31 cellular contexts compared by ENCODE assay signal in genomic region chr11:128927683-128928336, GRCh38. TPM values are rescaled to one million over a fixed set of nuclear protein-coding genes. Genes with fewer than 3 reads are reported as not detected.
A peak's percentile ranks its signal among the peaks of the same experiment; 100 is the strongest.
DNase-seq lines count a peak whose midpoint lies in the region; ATAC-seq and TF ChIP-seq lines count a peak whose summit lies in the region.
"Had no signal": no experiment of that assay in that cellular context is flagged by ENCODE, and none has a peak within 500 bp of the region (broad histone marks: within the 10 kb centered on the region; RNA-seq: fewer than 3 reads in every experiment).

No MANE protein-coding gene starts in this region.

- TF ChIP-seq CTCF in KMS-11 (conservative IDR thresholded peaks at IDR 0.05; ENCODE audit: low read depth, low read length) (no peak), mammary epithelial cell (conservative IDR thresholded peaks at IDR 0.05 in 1 of 2, IDR thresholded peaks at IDR 0.05 in 1 of 2; ENCODE audit: extremely low read depth in 1 of 2, insufficient read depth in 1 of 2, low read depth in 1 of 2, low read length in 2 of 2) (no peak)

- peak overlapping the region; percentile 87 for H2BK12ac ChIP-seq in neuronal stem cell (ENCODE audit: low read length)

- no peaks in the 10 kb centered on the region for H3K79me1 ChIP-seq in neuronal stem cell (ENCODE audit: low read depth, low read length)

- no peak overlapping the region for H4K8ac ChIP-seq in neuronal stem cell (ENCODE audit: low read depth, low read length)

- no CpG with 5 or more reads among the region's 12 CpGs for WGBS in neuronal stem cell (ENCODE audit: extremely low coverage in 2 of 2, insufficient read length in 2 of 2, insufficient replicate concordance in 1 of 2), 2 donors
- 93% methylated on average over 11 of the region's 12 CpGs for WGBS in mammary epithelial cell (ENCODE audit: low coverage, missing lambda C conversion rate)

- no peak overlapping the region for H3K23ac ChIP-seq in neuronal stem cell (ENCODE audit: low read depth, low read length, poor library complexity)

- no peak overlapping the region for H3K27ac ChIP-seq in CD4-positive, CD25-positive, alpha-beta regulatory T cell (ENCODE audit: insufficient read depth, low read length, poor library complexity, severe bottlenecking)
- H3K27ac ChIP-seq in KMS-11 (peak overlapping the region; percentile 13; the same call in 1 of the 2 replicates), neuronal stem cell (replicated peaks; ENCODE audit: low read length) (no peak overlapping the region), mammary epithelial cell (ENCODE audit: insufficient read depth, low read depth, low read length) (no peak overlapping the region)
- H3K27ac ChIP-seq: ascending aorta, cardiac muscle cell, esophagus squamous epithelium, GM23248, PC-9, skin epidermis, tibial artery had no signal

- peaks cover 0 to 1% (median 0%) of the 10 kb centered on the region in 7 donors for H3K9me3 Mint-ChIP-seq in CD4-positive, CD25-positive, alpha-beta regulatory T cell
- no peaks in the 10 kb centered on the region for H3K9me3 Mint-ChIP-seq in central memory CD8-positive, alpha-beta T cell
- H3K9me3 Mint-ChIP-seq: activated naive CD8-positive, alpha-beta T cell treated with anti-CD3 and anti-CD28 coated beads, Interleukin-2, amount 10 ng/mL, durations not matched to agents 7 days and 5 days; stimulated activated naive CD8-positive, alpha-beta T cell treated with anti-CD3 and anti-CD28 coated beads, Interleukin-15, amount 100 ng/mL, for 72 hours; T-helper 2 cell treated with Interferon-gamma antibody and Interleukin-4, amounts not matched to agents 5 μg/mL and 100 μg/mL, for 36 hours had no signal

- H3K27ac Mint-ChIP-seq in CD4-positive, CD25-positive, alpha-beta regulatory T cell, result no peak overlapping the region
- H3K27ac Mint-ChIP-seq in central memory CD8-positive, alpha-beta T cell (ENCODE audit: low read depth), result no peak overlapping the region
- H3K27ac Mint-ChIP-seq: stimulated activated naive CD8-positive, alpha-beta T cell treated with anti-CD3 and anti-CD28 coated beads, Interleukin-15, amount 100 ng/mL, for 72 hours; T-helper 2 cell treated with Interferon-gamma antibody and Interleukin-4, amounts not matched to agents 5 μg/mL and 100 μg/mL, for 36 hours had no signal

- no peaks in the 10 kb centered on the region for H3K27me3 ChIP-seq in CD4-positive, CD25-positive, alpha-beta regulatory T cell (ENCODE audit: control insufficient read depth, insufficient read depth, low read length)
- H3K27me3 ChIP-seq in KMS-11 (ENCODE audit: insufficient read depth, low read depth) (no peaks in the 10 kb centered on the region), neuronal stem cell (ENCODE audit: control insufficient read depth in 3 of 3, insufficient read depth in 3 of 3, low read depth in 1 of 3, low read length in 3 of 3) (peaks cover 2 to 46% (median 25%) of the 10 kb centered on the region in 3 experiments), mammary epithelial cell (ENCODE audit: insufficient read depth, low read length) (no peaks in the 10 kb centered on the region)
- H3K27me3 ChIP-seq: ascending aorta, esophagus squamous epithelium had no signal

- no peak overlapping the region for H3K4ac ChIP-seq in neuronal stem cell (ENCODE audit: low read length)

- no peaks in the 10 kb centered on the region for H3K36me3 ChIP-seq in CD4-positive, CD25-positive, alpha-beta regulatory T cell (ENCODE audit: control insufficient read depth, insufficient read depth, low read length)
- H3K36me3 ChIP-seq in KMS-11 (ENCODE audit: insufficient read depth) (no peaks in the 10 kb centered on the region), neuronal stem cell (replicated peaks in 1 of 2; ENCODE audit: control insufficient read depth in 2 of 2, insufficient read depth in 2 of 2, low read length in 2 of 2) (no peaks in the 10 kb centered on the region), mammary epithelial cell (ENCODE audit: insufficient read depth, low read length) (no peaks in the 10 kb centered on the region)
- H3K36me3 ChIP-seq: ascending aorta, cardiac muscle cell, esophagus squamous epithelium, tibial artery had no signal

- no peak overlapping the region for H4K91ac ChIP-seq in neuronal stem cell (ENCODE audit: low read depth, low read length, poor library complexity)

- intact Hi-C loops in mammary epithelial cell (cut with micrococcal nuclease), result no loop called here

- H2BK120ac ChIP-seq in neuronal stem cell (ENCODE audit: low read depth, low read length), result peak overlapping the region; percentile 73

- H3K4me1 Mint-ChIP-seq in CD4-positive, CD25-positive, alpha-beta regulatory T cell, result peaks cover 0 to 17% (median 4%) of the 10 kb centered on the region in 4 donors
- peaks cover 21% of the 10 kb centered on the region for H3K4me1 Mint-ChIP-seq in central memory CD8-positive, alpha-beta T cell

- BruUV-seq in mammary epithelial cell (replicated peaks; lab: Mats Ljungman, UMichigan), result no TSS peak

- H3K4me3 Mint-ChIP-seq in CD4-positive, CD25-positive, alpha-beta regulatory T cell, result peak overlapping the region in 2 of 4 donors; percentile 59 to 73
- H3K4me3 Mint-ChIP-seq in central memory CD8-positive, alpha-beta T cell, result peak overlapping the region; percentile 20
- H3K4me3 Mint-ChIP-seq: stimulated activated naive CD8-positive, alpha-beta T cell treated with anti-CD3 and anti-CD28 coated beads, Interleukin-15, amount 100 ng/mL, for 72 hours had no signal

- H4K20me1 ChIP-seq in KMS-11 (ENCODE audit: insufficient read depth), result no peaks in the 10 kb centered on the region
- H4K20me1 ChIP-seq in mammary epithelial cell (ENCODE audit: insufficient read depth, low read length), result no peaks in the 10 kb centered on the region

- in situ Hi-C loops in mammary epithelial cell (cut with MboI; ENCODE audit: low sequenced_read_pairs in 2 of 2), result no loop called here

- peaks cover 6% of the 10 kb centered on the region for H3K27me3 Mint-ChIP-seq in CD4-positive, CD25-positive, alpha-beta regulatory T cell
- H3K27me3 Mint-ChIP-seq in central memory CD8-positive, alpha-beta T cell, result peaks cover 10% of the 10 kb centered on the region
- H3K27me3 Mint-ChIP-seq: activated naive CD8-positive, alpha-beta T cell treated with anti-CD3 and anti-CD28 coated beads, Interleukin-2, amount 10 ng/mL, durations not matched to agents 7 days and 5 days; stimulated activated naive CD8-positive, alpha-beta T cell treated with anti-CD3 and anti-CD28 coated beads, Interleukin-15, amount 100 ng/mL, for 72 hours had no signal

- H3K79me2 ChIP-seq in KMS-11 (ENCODE audit: insufficient read depth, low read depth) (no peaks in the 10 kb centered on the region), mammary epithelial cell (ENCODE audit: insufficient read depth, low read length) (no peaks in the 10 kb centered on the region)

- no peak overlapping the region for H2BK5ac ChIP-seq in neuronal stem cell (ENCODE audit: low read length)

- H3K4me3 ChIP-seq in CD4-positive, CD25-positive, alpha-beta regulatory T cell (ENCODE audit: low read depth, low read length), result peak overlapping the region; percentile 57
- H3K4me3 ChIP-seq in KMS-11 (IDR thresholded peaks at IDR 0.05; ENCODE audit: insufficient read depth, low read depth, low read length) (no peak overlapping the region), neuronal stem cell (ENCODE audit: low read length in 2 of 2) (no peak overlapping the region), mammary epithelial cell (replicated peaks in 1 of 3; ENCODE audit: insufficient read depth in 1 of 3, low read depth in 2 of 3, low read length in 3 of 3) (no peak overlapping the region)
- H3K4me3 ChIP-seq: ascending aorta, cardiac muscle cell, esophagus squamous epithelium, GM23248, PC-9, skin epidermis, tibial artery had no signal

- no peak overlapping the region for H2AK5ac ChIP-seq in neuronal stem cell (ENCODE audit: low read depth, low read length)

- no peak for ATAC-seq in CD4-positive, CD25-positive, alpha-beta regulatory T cell (ENCODE audit: low read depth in 2 of 2)
- ATAC-seq in central memory CD8-positive, alpha-beta T cell (replicated peaks; ENCODE audit: extremely low read depth, poor library complexity, severe bottlenecking), result no peak

- no peaks in the 10 kb centered on the region for H3K4me1 ChIP-seq in CD4-positive, CD25-positive, alpha-beta regulatory T cell (ENCODE audit: control insufficient read depth, insufficient read depth, low read length, poor library complexity, severe bottlenecking)
- peaks cover 23% of the 10 kb centered on the region for H3K4me1 ChIP-seq in KMS-11 (ENCODE audit: low read depth, poor library complexity, severe bottlenecking)
- H3K4me1 ChIP-seq in neuronal stem cell (ENCODE audit: control insufficient read depth in 2 of 2, insufficient read depth in 1 of 2, low read depth in 1 of 2, low read length in 2 of 2), result peaks cover 13 to 21% of the 10 kb centered on the region in 2 donors
- no peaks in the 10 kb centered on the region for H3K4me1 ChIP-seq in mammary epithelial cell (ENCODE audit: insufficient read depth, low read length)
- H3K4me1 ChIP-seq: ascending aorta, tibial artery had no signal

- peak overlapping the region; percentile 84 for H3K18ac ChIP-seq in neuronal stem cell (ENCODE audit: low read length)

- H3K14ac ChIP-seq in neuronal stem cell (ENCODE audit: low read length), result no peak overlapping the region

- dilution Hi-C loops in mammary epithelial cell (cut with HindIII; ENCODE audit: low sequenced_read_pairs), result no loop called here

- H3K4me2 ChIP-seq in KMS-11 (peak overlapping the region; percentile 58), neuronal stem cell (ENCODE audit: insufficient read depth, low read length, poor library complexity, severe bottlenecking) (no peak overlapping the region), mammary epithelial cell (ENCODE audit: insufficient read depth, low read depth, low read length) (no peak overlapping the region)
- H3K4me2 ChIP-seq: PC-9 had no signal

- H2BK15ac ChIP-seq in neuronal stem cell (ENCODE audit: low read length), result no peak overlapping the region

- DNase-seq in CD4-positive, CD25-positive, alpha-beta regulatory T cell, result no peak
- DNase-seq in central memory CD8-positive, alpha-beta T cell (ENCODE audit: low spot score in 2 of 2), result no peak
- DNase-seq in neuronal stem cell (ENCODE audit: low spot score), result no peak
- DNase-seq in NK-92 treated with Interleukin-12 subunit alpha and Interleukin-12 subunit beta, amount 100 ng/mL, for 24 hours (lab: John Stamatoyannopoulos, UW), result no peak
- no peak for DNase-seq in effector CD8-positive, alpha-beta T cell (lab: John Stamatoyannopoulos, UW)
- DNase-seq in mammary epithelial cell, result no peak
- DNase-seq: activated CD4-positive, alpha-beta T cell treated with anti-CD3 and anti-CD28 coated beads for 4 hours; activated effector memory CD4-positive, alpha-beta T cell treated with anti-CD3 and anti-CD28 coated beads, Interleukin-2, amount 50 U/mL, for 16 hours; activated naive CD8-positive, alpha-beta T cell treated with anti-CD3 and anti-CD28 coated beads, Interleukin-2, amount 10 ng/mL, durations not matched to agents 7 days and 5 days; activated T-cell treated with anti-CD3 and anti-CD28 coated beads, Interleukin-2, amount 50 U/mL, for 1 hour; Calu3; cortex of kidney; esophagus squamous epithelium; foreskin melanocyte; KG1; mesenchymal stem cell; NCI-H146; NCI-H446; PC-9; Right ventricle myocardium superior; stimulated activated naive CD8-positive, alpha-beta T cell treated with anti-CD3 and anti-CD28 coated beads, Interleukin-15, amount 100 ng/mL, for 72 hours; tibial artery had no signal

- H3K36me3 Mint-ChIP-seq in CD4-positive, CD25-positive, alpha-beta regulatory T cell, result no peaks in the 10 kb centered on the region
- H3K36me3 Mint-ChIP-seq in central memory CD8-positive, alpha-beta T cell (ENCODE audit: insufficient read depth), result no peaks in the 10 kb centered on the region
- H3K36me3 Mint-ChIP-seq: activated naive CD8-positive, alpha-beta T cell treated with anti-CD3 and anti-CD28 coated beads, Interleukin-2, amount 10 ng/mL, durations not matched to agents 7 days and 5 days had no signal

- H3K9ac ChIP-seq in KMS-11 (no peak overlapping the region), neuronal stem cell (ENCODE audit: low read depth, low read length, poor library complexity) (no peak overlapping the region), mammary epithelial cell (ENCODE audit: insufficient read depth, low read length) (no peak overlapping the region)
- H3K9ac ChIP-seq: GM23248 had no signal

- CTCF ChIA-PET in mammary epithelial cell (lab: Charles Lee; ENCODE audit: low non-redundant PET), result no interaction called here

- no peaks in the 10 kb centered on the region for H3K9me3 ChIP-seq in CD4-positive, CD25-positive, alpha-beta regulatory T cell (ENCODE audit: control insufficient read depth in 2 of 2, low read length in 2 of 2)
- no peaks in the 10 kb centered on the region for H3K9me3 ChIP-seq in neuronal stem cell (replicated peaks in 1 of 2; ENCODE audit: control insufficient read depth in 2 of 2, insufficient read depth in 1 of 2, low read depth in 1 of 2, low read length in 2 of 2)
- no peaks in the 10 kb centered on the region for H3K9me3 ChIP-seq in mammary epithelial cell (replicated peaks; ENCODE audit: insufficient read depth, low read length)
- H3K9me3 ChIP-seq: ascending aorta, esophagus squamous epithelium, tibial artery had no signal

- H2AFZ ChIP-seq in KMS-11 (ENCODE audit: low read depth) (peak overlapping the region; percentile 72), neuronal stem cell (ENCODE audit: low read length) (peak overlapping the region; percentile 34), mammary epithelial cell (ENCODE audit: low read depth, low read length) (no peak overlapping the region)
- H2AFZ ChIP-seq: GM23248, PC-9 had no signal

RNA-seq across cellular contexts. Expression of gene TP53AIP1, which starts 14.9 kb away (rescaled TPM):
- total RNA-seq in CD4-positive, CD25-positive, alpha-beta regulatory T cell, result not detected
- polyA plus RNA-seq in CD4-positive, CD25-positive, alpha-beta regulatory T cell, result not detected
- polyA plus RNA-seq in neuronal stem cell (2013, experiment 1 of 2), result not detected
- 0.11 TPM for polyA plus RNA-seq in neuronal stem cell (2013, experiment 2 of 2)
- 10 to 100 TPM in 1 of 2 donors, 1 to 10 TPM in 1; 8.2 to 12.0 TPM for total RNA-seq in mammary epithelial cell
- 1.3 TPM for polyA plus RNA-seq in mammary epithelial cell
- not detected for polyA minus RNA-seq in mammary epithelial cell
- total RNA-seq: activated CD8-positive, alpha-beta memory T cell treated with anti-CD3 and anti-CD28 coated beads for 36 hours; activated naive CD8-positive, alpha-beta T cell treated with anti-CD3 and anti-CD28 coated beads, Interleukin-2, amount 10 ng/mL, durations not matched to agents 7 days and 5 days; ascending aorta; cardiac muscle cell; GM23248; osteocyte; PC-9; Right ventricle myocardium superior had no signal
- polyA plus RNA-seq: BJ, GM23248 had no signal

RNA-seq across cellular contexts. Expression of gene KCNJ5, which starts 36.7 kb away (rescaled TPM):
- total RNA-seq in CD4-positive, CD25-positive, alpha-beta regulatory T cell, result not detected
- not detected for polyA plus RNA-seq in CD4-positive, CD25-positive, alpha-beta regulatory T cell
- polyA plus RNA-seq in neuronal stem cell (2013, experiment 1 of 2), result 0.21 TPM
- 0.21 TPM for polyA plus RNA-seq in neuronal stem cell (2013, experiment 2 of 2)
- total RNA-seq in mammary epithelial cell, result 10 to 100 TPM in 1 of 2 donors, 1 to 10 TPM in 1; 1.2 to 63.7 TPM
- polyA plus RNA-seq in mammary epithelial cell, result 1.7 TPM
- polyA minus RNA-seq in mammary epithelial cell, result 1.1 TPM
- total RNA-seq: activated CD8-positive, alpha-beta memory T cell treated with anti-CD3 and anti-CD28 coated beads for 36 hours; Calu3; osteocyte had no signal
- polyA plus RNA-seq: BJ, GM23248 had no signal
